ENCODE assay signal across 7 cellular contexts in genomic region chr12:56156464-56157200, GRCh38. TPM values are rescaled to one million over a fixed set of nuclear protein-coding genes. Genes with fewer than 3 reads are reported as not detected.
A peak's percentile ranks its signal among the peaks of the same experiment; 100 is the strongest.
DNase-seq lines count a peak whose midpoint lies in the region; TF ChIP-seq lines count a peak whose summit lies in the region.
"Not testable (repeated sequence)": the region's sequence is repeated elsewhere in the genome, so short reads cannot be mapped to it uniquely, and the experiment has no call there.

No MANE protein-coding gene starts in this region.

- peaks cover 58% of the 10 kb centered on the region for H3K4me1 Mint-ChIP-seq in activated T-cell treated with anti-CD3 and anti-CD28 coated beads, Interleukin-2, amount 50 U/mL, for 24 hours (ENCODE audit: low read depth)

- H3K4me3 ChIP-seq in OCI-LY7 (ENCODE audit: low read depth, low read length, poor library complexity, severe bottlenecking) (peak overlapping the region; percentile 98), skeletal muscle cell (ENCODE audit: low read depth, low read length) (peak overlapping the region; percentile 59)
- not testable (repeated sequence) for H3K4me3 ChIP-seq in cardiac muscle cell; mucosa of stomach (ENCODE audit: low read length)

- H2AFZ ChIP-seq in OCI-LY7 (ENCODE audit: low read length): peak overlapping the region; percentile 61; the same call in 1 of the 2 replicates

- not testable (repeated sequence) for H4K20me1 ChIP-seq in OCI-LY7 (ENCODE audit: insufficient read depth, low read length)

- not testable (repeated sequence) for DNase-seq in OCI-LY7 (ENCODE audit: low spot score); activated T-cell treated with anti-CD3 and anti-CD28 coated beads, Interleukin-2, amount 50 U/mL, for 24 hours; caudate nucleus (lab: John Stamatoyannopoulos, UW); cardiac muscle cell (ENCODE audit: low read depth in 1 of 2, low spot score in 1 of 2); skeletal muscle cell (ENCODE audit: low read depth)

- BruUV-seq in OCI-LY7 (replicated peaks; lab: Mats Ljungman, UMichigan): not testable (repeated sequence)

- H3K27ac Mint-ChIP-seq in activated T-cell treated with anti-CD3 and anti-CD28 coated beads, Interleukin-2, amount 50 U/mL, for 24 hours: peak overlapping the region; percentile 99

- H3K79me2 ChIP-seq in OCI-LY7 (ENCODE audit: insufficient read depth, low read depth, low read length): peaks cover 37% of the 10 kb centered on the region

- not testable (repeated sequence) for H3K9me2 ChIP-seq in OCI-LY7 (ENCODE audit: insufficient read depth, low read length)

- H3K9ac ChIP-seq in ES-I3 (ENCODE audit: low read depth, low read length) (peak overlapping the region; percentile 58; the same call in 1 of the 2 replicates), mucosa of stomach (ENCODE audit: low read length) (peak overlapping the region; percentile 78)

- peak overlapping the region; percentile 99 for H3K4me3 Mint-ChIP-seq in activated T-cell treated with anti-CD3 and anti-CD28 coated beads, Interleukin-2, amount 50 U/mL, for 24 hours

- peaks cover 17% of the 10 kb centered on the region for H3K4me1 ChIP-seq in ES-I3 (ENCODE audit: insufficient read depth, low read length)
- peaks cover 51% of the 10 kb centered on the region for H3K4me1 ChIP-seq in OCI-LY7 (ENCODE audit: insufficient read depth, low read length, poor library complexity, severe bottlenecking)
- peaks cover 33% of the 10 kb centered on the region for H3K4me1 ChIP-seq in cardiac muscle cell (ENCODE audit: low read depth)
- H3K4me1 ChIP-seq in mucosa of stomach (ENCODE audit: control insufficient read depth, insufficient read depth, low read length): peaks cover 36% of the 10 kb centered on the region

- POLR2A ChIA-PET in OCI-LY7 (lab: Charles Lee): interaction anchor here (0.7 to 1.1 kb wide), 3 partner anchors 28 to 201 kb away, joined by 3 to 4 read pairs (median 4); no protein-coding TSS in a partner anchor

- H3K9me3 ChIP-seq in ES-I3 (ENCODE audit: control insufficient read depth, insufficient read depth, low read length); OCI-LY7 (ENCODE audit: low read length); cardiac muscle cell (ENCODE audit: low read depth); mucosa of stomach (ENCODE audit: control insufficient read depth, low read length): not testable (repeated sequence)

- not testable (repeated sequence) for H3K9me3 Mint-ChIP-seq in activated T-cell treated with anti-CD3 and anti-CD28 coated beads, Interleukin-2, amount 50 U/mL, for 24 hours

- H3K27ac ChIP-seq in OCI-LY7 (ENCODE audit: low read depth, low read length, poor library complexity, severe bottlenecking) (peak overlapping the region; percentile 82), caudate nucleus (ENCODE audit: low read depth, low read length) (peak overlapping the region; percentile 94), cardiac muscle cell (peak overlapping the region; percentile 100)

- H3K27me3 Mint-ChIP-seq in activated T-cell treated with anti-CD3 and anti-CD28 coated beads, Interleukin-2, amount 50 U/mL, for 24 hours: not testable (repeated sequence)

- H3K36me3 ChIP-seq in ES-I3 (ENCODE audit: insufficient read depth, low read length) (peaks cover 22% of the 10 kb centered on the region), OCI-LY7 (ENCODE audit: insufficient read depth, low read length) (peaks cover 39% of the 10 kb centered on the region), cardiac muscle cell (peaks cover 33% of the 10 kb centered on the region), mucosa of stomach (ENCODE audit: control insufficient read depth, insufficient read depth, low read length) (peaks cover 25% of the 10 kb centered on the region)

- not testable (repeated sequence) for H3K27me3 ChIP-seq in cardiac muscle cell; mucosa of stomach (ENCODE audit: control insufficient read depth, insufficient read depth, low read length)

- intact Hi-C loops in OCI-LY7 (cut with micrococcal nuclease; ENCODE audit: unreplicated experiment): loop anchor here (1.0 kb wide), 1 partner anchor 37 kb away; no protein-coding TSS in a partner anchor

- not testable (repeated sequence) for TF ChIP-seq CTCF in OCI-LY7 (conservative IDR thresholded peaks at IDR 0.05; ENCODE audit: low read length); cardiac muscle cell (IDR thresholded peaks at IDR 0.05; ENCODE audit: low read depth, low read length)

- H3K4me2 ChIP-seq in OCI-LY7 (ENCODE audit: low read length): peak overlapping the region; percentile 96

- CTCF ChIA-PET in OCI-LY7 (lab: Charles Lee; ENCODE audit: unreplicated experiment): not testable (repeated sequence)

- peaks cover 73% of the 10 kb centered on the region for H3K36me3 Mint-ChIP-seq in activated T-cell treated with anti-CD3 and anti-CD28 coated beads, Interleukin-2, amount 50 U/mL, for 24 hours (ENCODE audit: low read depth)

RNA-seq across cellular contexts. Expression of gene MYL6, which starts 1.5 kb away (rescaled TPM):
- 574 and 654 TPM in 2 replicates for total RNA-seq in OCI-LY7 (2014; rRNA removed; shearing (Covaris generic))
- total RNA-seq in OCI-LY7 (2022) (415 and 468 TPM in 2 replicates), cardiac muscle cell (2,618 and 4,325 TPM in 2 replicates)
- 3,866 and 6,680 TPM in 2 replicates for polyA plus RNA-seq in cardiac muscle cell

RNA-seq across cellular contexts. Expression of gene MYL6B, which starts 4.2 kb away (rescaled TPM):
- 56.6 and 105 TPM in 2 replicates for total RNA-seq in OCI-LY7 (2014; rRNA removed; shearing (Covaris generic))
- total RNA-seq in OCI-LY7 (2022): 62.6 and 77.6 TPM in 2 replicates
- 218 and 293 TPM in 2 replicates for total RNA-seq in cardiac muscle cell
- polyA plus RNA-seq in cardiac muscle cell: 142 and 203 TPM in 2 replicates

RNA-seq across cellular contexts. Expression of gene ESYT1, which starts 28.6 kb away (rescaled TPM):
- 74.6 and 85.9 TPM in 2 replicates for total RNA-seq in OCI-LY7 (2014; rRNA removed; shearing (Covaris generic))
- total RNA-seq in OCI-LY7 (2022) (108 and 112 TPM in 2 replicates), cardiac muscle cell (103 and 107 TPM in 2 replicates)
- 52.0 and 70.6 TPM in 2 replicates for polyA plus RNA-seq in cardiac muscle cell

RNA-seq across cellular contexts. Expression of gene SMARCC2, which starts 32.7 kb away (rescaled TPM):
- total RNA-seq in OCI-LY7 (2014; rRNA removed; shearing (Covaris generic)): 59.7 and 68.3 TPM in 2 replicates
- total RNA-seq in OCI-LY7 (2022) (137 and 162 TPM in 2 replicates), cardiac muscle cell (69.7 and 94.2 TPM in 2 replicates)
- 79.6 and 104 TPM in 2 replicates for polyA plus RNA-seq in cardiac muscle cell

RNA-seq across cellular contexts. Expression of gene ZC3H10, which starts 38.6 kb away (rescaled TPM):
- total RNA-seq in OCI-LY7 (2014; rRNA removed; shearing (Covaris generic)): 11.9 and 12.6 TPM in 2 replicates
- total RNA-seq in OCI-LY7 (2022): 15.8 and 16.5 TPM in 2 replicates
- 5.4 and 7.5 TPM in 2 replicates for total RNA-seq in cardiac muscle cell
- polyA plus RNA-seq in cardiac muscle cell: 7.2 and 10.6 TPM in 2 replicates
